In the genomic region with DNA sequence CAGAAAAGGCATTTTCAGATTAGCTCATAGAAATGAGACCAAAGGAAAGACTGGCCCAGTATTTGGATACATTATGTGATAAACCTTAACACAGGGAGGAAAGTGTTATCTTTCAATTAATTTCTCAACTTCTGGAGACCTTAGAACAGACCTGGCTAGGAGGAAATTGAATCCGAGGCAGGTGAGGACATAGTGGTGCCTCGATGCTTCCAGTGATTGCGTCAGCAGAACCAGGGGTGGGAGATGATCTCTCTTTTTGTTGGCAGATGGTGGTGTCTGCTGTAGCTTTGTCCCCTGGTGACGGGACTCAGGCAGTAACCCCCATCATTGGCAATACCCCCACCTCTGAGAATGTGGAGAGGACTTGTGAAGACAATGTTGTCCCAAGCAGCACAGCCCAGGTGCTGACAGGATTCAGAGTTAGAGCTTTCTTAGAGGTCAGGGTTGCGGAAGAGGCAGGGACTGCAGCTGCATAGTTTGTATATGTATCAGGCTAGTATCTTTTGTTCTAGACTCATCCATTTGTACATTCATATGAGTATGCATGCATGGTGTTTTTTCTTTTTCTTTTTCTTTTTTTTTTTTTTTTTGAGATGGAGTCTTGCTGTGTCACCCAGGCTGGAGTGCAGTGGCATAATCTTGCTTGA, we compare ENCODE assay signal across 21 cellular contexts. TPM values are rescaled to one million over a fixed set of nuclear protein-coding genes. Genes with fewer than 3 reads are reported as not detected.
A peak's percentile ranks its signal among the peaks of the same experiment; 100 is the strongest.
DNase-seq lines count a peak whose midpoint lies in the region; ATAC-seq and TF ChIP-seq lines count a peak whose summit lies in the region.
"Had no signal": no experiment of that assay in that cellular context is flagged by ENCODE, and none has a peak within 500 bp of the region (broad histone marks: within the 10 kb centered on the region; RNA-seq: fewer than 3 reads in every experiment).

No MANE protein-coding gene starts in this region.

- H3K36me3 ChIP-seq in mammary epithelial cell (ENCODE audit: insufficient read depth, low read length) = peaks cover 15% of the 10 kb centered on the region
- H3K36me3 ChIP-seq in colonic mucosa = peaks cover 25% of the 10 kb centered on the region

- H3K9ac ChIP-seq in mammary epithelial cell (ENCODE audit: insufficient read depth, low read length) (no peak overlapping the region), colonic mucosa (ENCODE audit: low read depth in 2 of 2, low read length in 2 of 2) (no peak overlapping the region)
- H3K9ac ChIP-seq: BLaER1 treated with 17β-estradiol and CSF1 and Interleukin-3, amounts not matched to agents 10 nM and 100 nM had no signal

- peaks cover 6% of the 10 kb centered on the region for H3K4me1 Mint-ChIP-seq in MCF 10A (ENCODE audit: insufficient read depth, unreplicated experiment)
- peaks cover 17% of the 10 kb centered on the region for H3K4me1 Mint-ChIP-seq in WTC11
- H3K4me1 Mint-ChIP-seq in stimulated activated naive B cell treated with anti-CD40 and anti-IgM and Interleukin-4, amounts not matched to agents 10 μg/mL and 1 μg/mL and 100 μg/mL, for 72 hours = peaks cover 19 to 42% of the 10 kb centered on the region in 2 donors

- POLR2A ChIA-PET in MCF 10A (lab: Yijun Ruan, JAX) (no interaction called here), WTC11 (lab: Charles Lee) (no interaction called here)

- intact Hi-C loops in MCF 10A (cut with micrococcal nuclease) = no loop called here
- intact Hi-C loops in mammary epithelial cell (cut with micrococcal nuclease) = no loop called here
- intact Hi-C loops in colonic mucosa (cut with DNase I) = no loop called here

- CTCF ChIA-PET in MCF 10A (lab: Yijun Ruan, JAX) = no interaction called here
- CTCF ChIA-PET in mammary epithelial cell (lab: Charles Lee; ENCODE audit: low non-redundant PET) = no interaction called here
- CTCF ChIA-PET in WTC11 (lab: Charles Lee) = interaction anchor here (0.7 kb wide), 2 partner anchors 197 to 404 kb away, joined by 3 to 5 read pairs; no protein-coding TSS in a partner anchor

- DNase-seq in MCF 10A (ENCODE audit: unreplicated experiment) (no peak), mammary epithelial cell (no peak), WTC11 (ENCODE audit: low spot score) (no peak), ecto neural progenitor cell (ENCODE audit: low spot score) (peak; percentile 23), colonic mucosa (no peak), NCI-H1048 (lab: John Stamatoyannopoulos, UW) (no peak)
- no peak for DNase-seq in stimulated activated naive B cell treated with anti-CD40 and anti-IgM and Interleukin-4, amounts not matched to agents 10 μg/mL and 1 μg/mL and 100 μg/mL, for 72 hours
- no peak for DNase-seq in activated CD4-positive, CD25-positive, alpha-beta regulatory T cell (lab: John Stamatoyannopoulos, UW)
- DNase-seq: ACHN; kidney; lower lobe of right lung; NCI-H1417; NCI-H510A treated with DMSO at 0.1 percent for 48 hours; NK-92 treated with Interleukin-12 subunit alpha and Interleukin-12 subunit beta, amount 100 ng/mL, for 24 hours; retina; stimulated activated CD4-positive, alpha-beta T cell treated with anti-CD3 and anti-CD28 coated beads, Interleukin-4, amount 100 ng/mL, for 1 hour; T-cell had no signal

- dilution Hi-C loops in mammary epithelial cell (cut with HindIII; ENCODE audit: low sequenced_read_pairs) = no loop called here

- no peaks in the 10 kb centered on the region for H3K27me3 Mint-ChIP-seq in MCF 10A (ENCODE audit: insufficient read depth, unreplicated experiment)
- H3K27me3 Mint-ChIP-seq in WTC11 (ENCODE audit: low read depth) = no peaks in the 10 kb centered on the region
- no peaks in the 10 kb centered on the region for H3K27me3 Mint-ChIP-seq in stimulated activated naive B cell treated with anti-CD40 and anti-IgM and Interleukin-4, amounts not matched to agents 10 μg/mL and 1 μg/mL and 100 μg/mL, for 72 hours
- H3K27me3 Mint-ChIP-seq: activated naive CD4-positive, alpha-beta T cell treated with anti-CD3 and anti-CD28 coated beads, Interleukin-2, amount 50 U/mL, for 24 hours; T-cell had no signal

- no peaks in the 10 kb centered on the region for H3K9me3 ChIP-seq in mammary epithelial cell (replicated peaks; ENCODE audit: insufficient read depth, low read length)
- H3K9me3 ChIP-seq in colonic mucosa = no peaks in the 10 kb centered on the region
- H3K9me3 ChIP-seq: lower lobe of right lung had no signal

- H3K4me2 ChIP-seq in mammary epithelial cell (ENCODE audit: insufficient read depth, low read depth, low read length) = no peak overlapping the region
- H3K4me2 ChIP-seq: BLaER1 treated with 17β-estradiol and CSF1 and Interleukin-3, amounts not matched to agents 10 nM and 100 nM had no signal

- H4K20me1 ChIP-seq in mammary epithelial cell (ENCODE audit: insufficient read depth, low read length) = no peaks in the 10 kb centered on the region

- in situ Hi-C loops in mammary epithelial cell (cut with MboI; ENCODE audit: low sequenced_read_pairs in 2 of 2) = loop anchor here in 1 of 2 donors (25.0 kb wide), 1 partner anchor 269 kb away; no protein-coding TSS in a partner anchor

- H3K9me3 Mint-ChIP-seq in MCF 10A (ENCODE audit: unreplicated experiment) (no peaks in the 10 kb centered on the region), WTC11 (no peaks in the 10 kb centered on the region)
- no peaks in the 10 kb centered on the region for H3K9me3 Mint-ChIP-seq in stimulated activated naive B cell treated with anti-CD40 and anti-IgM and Interleukin-4, amounts not matched to agents 10 μg/mL and 1 μg/mL and 100 μg/mL, for 72 hours
- H3K9me3 Mint-ChIP-seq: activated naive CD4-positive, alpha-beta T cell treated with anti-CD3 and anti-CD28 coated beads, Interleukin-2, amount 50 U/mL, for 24 hours; T-cell had no signal

- H3K4me3 Mint-ChIP-seq in MCF 10A (ENCODE audit: unreplicated experiment) (no peak overlapping the region), WTC11 (no peak overlapping the region)
- no peak overlapping the region for H3K4me3 Mint-ChIP-seq in stimulated activated naive B cell treated with anti-CD40 and anti-IgM and Interleukin-4, amounts not matched to agents 10 μg/mL and 1 μg/mL and 100 μg/mL, for 72 hours
- H3K4me3 Mint-ChIP-seq: activated naive CD4-positive, alpha-beta T cell treated with anti-CD3 and anti-CD28 coated beads, Interleukin-2, amount 50 U/mL, for 24 hours; T-cell had no signal

- H3K27ac Mint-ChIP-seq in MCF 10A (ENCODE audit: low read depth, unreplicated experiment) = peak overlapping the region; percentile 37
- H3K27ac Mint-ChIP-seq in WTC11 = peak overlapping the region; percentile 11; the same call in 1 of the 2 replicates
- peak overlapping the region; percentile 79 for H3K27ac Mint-ChIP-seq in stimulated activated naive B cell treated with anti-CD40 and anti-IgM and Interleukin-4, amounts not matched to agents 10 μg/mL and 1 μg/mL and 100 μg/mL, for 72 hours
- H3K27ac Mint-ChIP-seq: T-cell had no signal

- H3K27me3 ChIP-seq in mammary epithelial cell (ENCODE audit: insufficient read depth, low read length) (no peaks in the 10 kb centered on the region), colonic mucosa (no peaks in the 10 kb centered on the region)
- H3K27me3 ChIP-seq: BLaER1 treated with 17β-estradiol and CSF1 and Interleukin-3, amounts not matched to agents 10 nM and 100 nM had no signal

- no peak for ATAC-seq in WTC11
- no peak for ATAC-seq in stimulated activated naive B cell treated with anti-CD40 and anti-IgM and Interleukin-4, amounts not matched to agents 10 μg/mL and 1 μg/mL and 100 μg/mL, for 72 hours (replicated peaks)
- ATAC-seq: lower lobe of right lung, Panc1, T-cell had no signal

- no TSS peak for BruUV-seq in MCF 10A (replicated peaks; lab: Mats Ljungman, UMichigan)
- BruUV-seq in mammary epithelial cell (replicated peaks; lab: Mats Ljungman, UMichigan) = no TSS peak

- H3K4me1 ChIP-seq in mammary epithelial cell (ENCODE audit: insufficient read depth, low read length) (peaks cover 6% of the 10 kb centered on the region), colonic mucosa (no peaks in the 10 kb centered on the region)
- H3K4me1 ChIP-seq: lower lobe of right lung had no signal

- no peak overlapping the region for H2AFZ ChIP-seq in mammary epithelial cell (ENCODE audit: low read depth, low read length)

- no peak overlapping the region for H3K27ac ChIP-seq in mammary epithelial cell (ENCODE audit: insufficient read depth, low read depth, low read length)
- H3K27ac ChIP-seq in colonic mucosa = no peak overlapping the region
- H3K27ac ChIP-seq: BLaER1 treated with 17β-estradiol and CSF1 and Interleukin-3, amounts not matched to agents 10 nM and 100 nM; lower lobe of right lung had no signal

- WGBS in mammary epithelial cell (ENCODE audit: low coverage, missing lambda C conversion rate) = 94% methylated on average over 5 of the region's 5 CpGs

- H3K4me3 ChIP-seq in mammary epithelial cell (replicated peaks in 1 of 3; ENCODE audit: insufficient read depth in 1 of 3, low read depth in 2 of 3, low read length in 3 of 3) (no peak overlapping the region), colonic mucosa (no peak overlapping the region)
- H3K4me3 ChIP-seq: BLaER1 treated with 17β-estradiol and CSF1 and Interleukin-3, amounts not matched to agents 10 nM and 100 nM; lower lobe of right lung had no signal

- H3K36me3 Mint-ChIP-seq in MCF 10A (ENCODE audit: insufficient read depth, unreplicated experiment) (peaks cover 51% of the 10 kb centered on the region), WTC11 (peaks cover 15% of the 10 kb centered on the region)
- H3K36me3 Mint-ChIP-seq in stimulated activated naive B cell treated with anti-CD40 and anti-IgM and Interleukin-4, amounts not matched to agents 10 μg/mL and 1 μg/mL and 100 μg/mL, for 72 hours = peaks cover 60 to 61% of the 10 kb centered on the region in 2 donors

- no peaks in the 10 kb centered on the region for H3K79me2 ChIP-seq in mammary epithelial cell (ENCODE audit: insufficient read depth, low read length)

- TF ChIP-seq CTCF in MCF 10A (IDR thresholded peaks at IDR 0.05; ENCODE audit: unreplicated experiment) = no peak
- no peak for TF ChIP-seq CTCF in mammary epithelial cell (conservative IDR thresholded peaks at IDR 0.05 in 1 of 2, IDR thresholded peaks at IDR 0.05 in 1 of 2; ENCODE audit: extremely low read depth in 1 of 2, insufficient read depth in 1 of 2, low read depth in 1 of 2, low read length in 2 of 2)
- no peak for TF ChIP-seq CTCF in WTC11 (IDR thresholded peaks at IDR 0.05)
- TF ChIP-seq CTCF in colonic mucosa (IDR thresholded peaks at IDR 0.05) = no peak

RNA-seq across cellular contexts. Expression of gene MUC20, which starts 27.9 kb away (rescaled TPM):
- total RNA-seq in MCF 10A (2022) (2.3 and 3.5 TPM in 2 replicates), mammary epithelial cell (under 1 TPM; 0.24 to 0.33 TPM), WTC11 (2021) (0.34 to 0.77 TPM (median 0.57 TPM) in 3 replicates), colonic mucosa (100 to 1,000 TPM in 1 of 2 donors, 10 to 100 TPM in 1; 58.1 to 170 TPM)
- 0.37 TPM for polyA plus RNA-seq in mammary epithelial cell
- polyA minus RNA-seq in mammary epithelial cell = not detected
- total RNA-seq: glomerular endothelial cell had no signal

Comparison
In these comparisons a context has a peak if more than half of its experiments do, and no peak if none do; other contexts are left out.
1. H3K27ac Mint-ChIP-seq: peak in every context shown above with its lines; median percentile 79 in stimulated activated naive B cell treated with anti-CD40 and anti-IgM and Interleukin-4, amounts not matched to agents 10 μg/mL and 1 μg/mL and 100 μg/mL, for 72 hours; 37 in MCF 10A; 11 in WTC11.
2. RNA of gene MUC20, which starts 27.9 kb away (total RNA-seq): 58.1 to 170 TPM in colonic mucosa; 2.3 to 3.5 TPM in MCF 10A, 0.34 to 0.77 TPM in WTC11 and 0.24 to 0.33 TPM in mammary epithelial cell; every median in the first group is over 10 times any median in the second.